28 cellular contexts compared by ENCODE assay signal in the genomic region with DNA sequence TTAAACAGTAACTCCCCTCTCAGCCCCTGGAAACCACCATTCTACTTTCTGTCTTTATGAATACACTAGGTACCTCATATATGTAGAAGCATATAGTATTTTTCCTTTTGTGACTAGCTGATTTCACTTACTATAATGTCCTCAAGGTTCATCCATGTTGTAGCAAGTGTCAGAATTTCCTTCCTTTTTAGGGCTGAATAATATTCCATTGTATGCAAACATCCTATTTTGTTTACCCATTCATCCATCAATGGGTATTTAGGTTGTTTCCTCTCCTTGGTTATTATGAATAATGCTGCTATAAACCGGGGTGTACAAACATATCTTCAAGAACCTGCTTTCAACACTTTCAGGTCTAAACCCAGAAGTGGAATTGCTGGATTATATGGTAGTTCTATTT.
DNase-seq lines count a peak whose midpoint lies in the region; ATAC-seq, FAIRE-seq and TF ChIP-seq lines count a peak whose summit lies in the region.
"Had no signal": no experiment of that assay in that cellular context is flagged by ENCODE, and none has a peak within 500 bp of the region (broad histone marks: within the 10 kb centered on the region; RNA-seq: fewer than 3 reads in every experiment).

No MANE protein-coding gene starts in this region.

- DNase-seq in activated CD8-positive, alpha-beta T cell treated with anti-CD3 and anti-CD28 coated beads for 36 hours, result no peak
- no peak for DNase-seq in activated CD8-positive, alpha-beta T cell treated with anti-CD3 and anti-CD28 coated beads, Interleukin-2, amount 10 ng/mL, durations not matched to agents 7 days and 5 days
- DNase-seq in GM19239 (ENCODE audit: insufficient read length, low spot score) (no peak), sigmoid colon (no peak), NCI-H1930 (lab: John Stamatoyannopoulos, UW) (no peak), iPS-NIHi7 (ENCODE audit: extremely low spot score) (no peak), HuH-7 (ENCODE audit: low spot score) (no peak)
- no peak for DNase-seq in activated T-helper 1 cell treated with anti-CD3 and anti-CD28 coated beads, Interleukin-12 subunit alpha, Interleukin-12 subunit beta, Interleukin-2, Interleukin-4 antibody, amounts not matched to agents 30 ng/mL and 10 ng/mL and 1 ng/mL, durations not matched to agents 14 hours and 24 hours and 36 hours (ENCODE audit: low spot score)
- DNase-seq: activated CD4-positive, alpha-beta T cell treated with anti-CD3 and anti-CD28 coated beads for 4 hours; activated CD8-positive, alpha-beta memory T cell treated with anti-CD3 and anti-CD28 coated beads, Interleukin-2, amount 50 U/mL, for 48 hours; activated gamma-delta T cell; anterior cingulate cortex; COR-L47; DMS79; NCI-H1417 treated with DMSO at 0.1 percent for 48 hours; NCI-H510A; Peyer's patch; SJCRH30; stimulated activated CD4-positive, alpha-beta T cell treated with anti-CD3 and anti-CD28 coated beads, Interleukin-2, amount 100 ng/mL, for 24 hours; T-cell had no signal

- WGBS in sigmoid colon, 2 donors, result 96 to 100% methylated on average over 1 of the region's 1 CpG

- ATAC-seq in activated CD8-positive, alpha-beta T cell treated with anti-CD3 and anti-CD28 coated beads for 36 hours, result no peak
- ATAC-seq in activated CD8-positive, alpha-beta T cell treated with anti-CD3 and anti-CD28 coated beads, Interleukin-2, amount 10 ng/mL, durations not matched to agents 7 days and 5 days, result no peak
- ATAC-seq: T-cell had no signal

- peaks cover 15% of the 10 kb centered on the region for H3K36me3 Mint-ChIP-seq in activated CD8-positive, alpha-beta T cell treated with anti-CD3 and anti-CD28 coated beads for 36 hours (ENCODE audit: low read depth)
- H3K36me3 Mint-ChIP-seq in activated CD8-positive, alpha-beta T cell treated with anti-CD3 and anti-CD28 coated beads, Interleukin-2, amount 10 ng/mL, durations not matched to agents 7 days and 5 days (ENCODE audit: low read depth), result peaks cover 15% of the 10 kb centered on the region
- H3K36me3 Mint-ChIP-seq in activated T-helper 1 cell treated with anti-CD3 and anti-CD28 coated beads, Interleukin-12 subunit alpha, Interleukin-12 subunit beta, Interleukin-2, Interleukin-4 antibody, amounts not matched to agents 30 ng/mL and 10 ng/mL and 1 ng/mL, durations not matched to agents 14 hours and 24 hours and 36 hours (ENCODE audit: low read depth), result peaks cover 8% of the 10 kb centered on the region
- H3K36me3 Mint-ChIP-seq: neural progenitor cell; stimulated activated effector memory CD8-positive, alpha-beta T cell treated with anti-CD3 and anti-CD28 coated beads, Interleukin-12 subunit alpha, Interleukin-12 subunit beta, amount 100 ng/mL, for 72 hours had no signal

- FAIRE-seq in GM19239 (lab: Jason Lieb, UNC), result peak; percentile 66
- FAIRE-seq: A204.1, keratinocyte had no signal

- H3K27ac ChIP-seq in sigmoid colon, result peak overlapping the region in 3 of 4 donors; percentile 49 to 71 (median 66)
- H3K27ac ChIP-seq: neural progenitor cell, Peyer's patch, prostate gland, SJCRH30 had no signal

- H3K9me3 Mint-ChIP-seq in activated CD8-positive, alpha-beta T cell treated with anti-CD3 and anti-CD28 coated beads for 36 hours, result peaks cover 2% of the 10 kb centered on the region
- peaks cover 8% of the 10 kb centered on the region for H3K9me3 Mint-ChIP-seq in activated CD8-positive, alpha-beta T cell treated with anti-CD3 and anti-CD28 coated beads, Interleukin-2, amount 10 ng/mL, durations not matched to agents 7 days and 5 days (ENCODE audit: insufficient read depth)
- H3K9me3 Mint-ChIP-seq in activated T-helper 1 cell treated with anti-CD3 and anti-CD28 coated beads, Interleukin-12 subunit alpha, Interleukin-12 subunit beta, Interleukin-2, Interleukin-4 antibody, amounts not matched to agents 30 ng/mL and 10 ng/mL and 1 ng/mL, durations not matched to agents 14 hours and 24 hours and 36 hours, result peaks cover 1% of the 10 kb centered on the region
- H3K9me3 Mint-ChIP-seq: HFFc6; neural progenitor cell; stimulated activated effector memory CD8-positive, alpha-beta T cell treated with anti-CD3 and anti-CD28 coated beads, Interleukin-12 subunit alpha, Interleukin-12 subunit beta, amount 100 ng/mL, for 72 hours; T-cell had no signal

- H3K4me3 Mint-ChIP-seq in activated CD8-positive, alpha-beta T cell treated with anti-CD3 and anti-CD28 coated beads for 36 hours, result no peak overlapping the region
- no peak overlapping the region for H3K4me3 Mint-ChIP-seq in activated CD8-positive, alpha-beta T cell treated with anti-CD3 and anti-CD28 coated beads, Interleukin-2, amount 10 ng/mL, durations not matched to agents 7 days and 5 days
- no peak overlapping the region for H3K4me3 Mint-ChIP-seq in activated T-helper 1 cell treated with anti-CD3 and anti-CD28 coated beads, Interleukin-12 subunit alpha, Interleukin-12 subunit beta, Interleukin-2, Interleukin-4 antibody, amounts not matched to agents 30 ng/mL and 10 ng/mL and 1 ng/mL, durations not matched to agents 14 hours and 24 hours and 36 hours
- H3K4me3 Mint-ChIP-seq: neural progenitor cell; stimulated activated effector memory CD8-positive, alpha-beta T cell treated with anti-CD3 and anti-CD28 coated beads, Interleukin-12 subunit alpha, Interleukin-12 subunit beta, amount 100 ng/mL, for 72 hours; T-cell had no signal

- peak overlapping the region; percentile 25 for H3K27ac Mint-ChIP-seq in activated CD8-positive, alpha-beta T cell treated with anti-CD3 and anti-CD28 coated beads for 36 hours
- H3K27ac Mint-ChIP-seq in activated CD8-positive, alpha-beta T cell treated with anti-CD3 and anti-CD28 coated beads, Interleukin-2, amount 10 ng/mL, durations not matched to agents 7 days and 5 days, result no peak overlapping the region
- H3K27ac Mint-ChIP-seq in activated T-helper 1 cell treated with anti-CD3 and anti-CD28 coated beads, Interleukin-12 subunit alpha, Interleukin-12 subunit beta, Interleukin-2, Interleukin-4 antibody, amounts not matched to agents 30 ng/mL and 10 ng/mL and 1 ng/mL, durations not matched to agents 14 hours and 24 hours and 36 hours, result peak overlapping the region; percentile 40
- H3K27ac Mint-ChIP-seq: neural progenitor cell; stimulated activated effector memory CD8-positive, alpha-beta T cell treated with anti-CD3 and anti-CD28 coated beads, Interleukin-12 subunit alpha, Interleukin-12 subunit beta, amount 100 ng/mL, for 72 hours; T-cell had no signal

- TF ChIP-seq POLR2A in sigmoid colon (IDR thresholded peaks at IDR 0.05), result no peak

- H3K36me3 ChIP-seq in sigmoid colon, result no peaks in the 10 kb centered on the region
- H3K36me3 ChIP-seq: neural progenitor cell, Peyer's patch, prostate gland, SJCRH30 had no signal

- no peaks in the 10 kb centered on the region for H3K27me3 Mint-ChIP-seq in activated CD8-positive, alpha-beta T cell treated with anti-CD3 and anti-CD28 coated beads for 36 hours
- no peaks in the 10 kb centered on the region for H3K27me3 Mint-ChIP-seq in activated CD8-positive, alpha-beta T cell treated with anti-CD3 and anti-CD28 coated beads, Interleukin-2, amount 10 ng/mL, durations not matched to agents 7 days and 5 days (ENCODE audit: low read depth)
- no peaks in the 10 kb centered on the region for H3K27me3 Mint-ChIP-seq in activated T-helper 1 cell treated with anti-CD3 and anti-CD28 coated beads, Interleukin-12 subunit alpha, Interleukin-12 subunit beta, Interleukin-2, Interleukin-4 antibody, amounts not matched to agents 30 ng/mL and 10 ng/mL and 1 ng/mL, durations not matched to agents 14 hours and 24 hours and 36 hours (ENCODE audit: insufficient read depth)
- H3K27me3 Mint-ChIP-seq: T-cell had no signal

- H3K4me1 Mint-ChIP-seq in activated CD8-positive, alpha-beta T cell treated with anti-CD3 and anti-CD28 coated beads for 36 hours (ENCODE audit: low read depth), result peaks cover 60% of the 10 kb centered on the region
- peaks cover 34% of the 10 kb centered on the region for H3K4me1 Mint-ChIP-seq in activated CD8-positive, alpha-beta T cell treated with anti-CD3 and anti-CD28 coated beads, Interleukin-2, amount 10 ng/mL, durations not matched to agents 7 days and 5 days (ENCODE audit: low read depth)
- H3K4me1 Mint-ChIP-seq in activated T-helper 1 cell treated with anti-CD3 and anti-CD28 coated beads, Interleukin-12 subunit alpha, Interleukin-12 subunit beta, Interleukin-2, Interleukin-4 antibody, amounts not matched to agents 30 ng/mL and 10 ng/mL and 1 ng/mL, durations not matched to agents 14 hours and 24 hours and 36 hours (ENCODE audit: low read depth), result peaks cover 59% of the 10 kb centered on the region

- CTCF ChIA-PET in activated CD8-positive, alpha-beta T cell treated with anti-CD3 and anti-CD28 coated beads for 36 hours (lab: Charles Lee), result no interaction called here
- CTCF ChIA-PET in activated CD8-positive, alpha-beta T cell treated with anti-CD3 and anti-CD28 coated beads, Interleukin-2, amount 10 ng/mL, durations not matched to agents 7 days and 5 days (lab: Charles Lee), result interaction anchor here (3.5 kb wide), 1 partner anchor 10 kb away, joined by 17 read pairs; no protein-coding TSS in a partner anchor

- H3K9me3 ChIP-seq in sigmoid colon, result no peaks in the 10 kb centered on the region
- H3K9me3 ChIP-seq: Peyer's patch, prostate gland, SJCRH30 had no signal

- H3K4me3 ChIP-seq in sigmoid colon, result no peak overlapping the region
- H3K4me3 ChIP-seq: lung, neural progenitor cell, Peyer's patch, prostate gland, SJCRH30, skin epidermis had no signal

- no peak for TF ChIP-seq EP300 in sigmoid colon (IDR thresholded peaks at IDR 0.05)

- H3K4me1 ChIP-seq in sigmoid colon, result peaks cover 0 to 34% (median 17%) of the 10 kb centered on the region in 4 donors
- H3K4me1 ChIP-seq: Peyer's patch, prostate gland, SJCRH30 had no signal

- intact Hi-C loops in activated CD8-positive, alpha-beta T cell treated with anti-CD3 and anti-CD28 coated beads for 36 hours (cut with micrococcal nuclease), result no loop called here
- intact Hi-C loops in activated T-helper 1 cell treated with anti-CD3 and anti-CD28 coated beads, Interleukin-12 subunit alpha, Interleukin-12 subunit beta, Interleukin-2, Interleukin-4 antibody, amounts not matched to agents 30 ng/mL and 10 ng/mL and 1 ng/mL, durations not matched to agents 14 hours and 24 hours and 36 hours (cut with micrococcal nuclease), result no loop called here
- intact Hi-C loops in sigmoid colon (cut with DNase I), result no loop called here

- no peaks in the 10 kb centered on the region for H3K27me3 ChIP-seq in sigmoid colon
- H3K27me3 ChIP-seq: neural progenitor cell, Peyer's patch, SJCRH30 had no signal

- TF ChIP-seq CTCF in activated CD8-positive, alpha-beta T cell treated with anti-CD3 and anti-CD28 coated beads for 36 hours (IDR thresholded peaks at IDR 0.05), result no peak
- TF ChIP-seq CTCF in sigmoid colon (IDR thresholded peaks at IDR 0.05), result no peak

- POLR2A ChIA-PET in activated CD8-positive, alpha-beta T cell treated with anti-CD3 and anti-CD28 coated beads for 36 hours (lab: Charles Lee), result interaction anchor here (0.6 to 1.7 kb wide), 2 partner anchors 14 to 271 kb away, joined by 3 to 4 read pairs; no protein-coding TSS in a partner anchor
- POLR2A ChIA-PET in activated CD8-positive, alpha-beta T cell treated with anti-CD3 and anti-CD28 coated beads, Interleukin-2, amount 10 ng/mL, durations not matched to agents 7 days and 5 days (lab: Charles Lee), result interaction anchor here (1.1 kb wide), 1 partner anchor 9 kb away, joined by 3 read pairs; no protein-coding TSS in a partner anchor
